Comparison of ENCODE assay signal across 9 cellular contexts in the genomic region with DNA sequence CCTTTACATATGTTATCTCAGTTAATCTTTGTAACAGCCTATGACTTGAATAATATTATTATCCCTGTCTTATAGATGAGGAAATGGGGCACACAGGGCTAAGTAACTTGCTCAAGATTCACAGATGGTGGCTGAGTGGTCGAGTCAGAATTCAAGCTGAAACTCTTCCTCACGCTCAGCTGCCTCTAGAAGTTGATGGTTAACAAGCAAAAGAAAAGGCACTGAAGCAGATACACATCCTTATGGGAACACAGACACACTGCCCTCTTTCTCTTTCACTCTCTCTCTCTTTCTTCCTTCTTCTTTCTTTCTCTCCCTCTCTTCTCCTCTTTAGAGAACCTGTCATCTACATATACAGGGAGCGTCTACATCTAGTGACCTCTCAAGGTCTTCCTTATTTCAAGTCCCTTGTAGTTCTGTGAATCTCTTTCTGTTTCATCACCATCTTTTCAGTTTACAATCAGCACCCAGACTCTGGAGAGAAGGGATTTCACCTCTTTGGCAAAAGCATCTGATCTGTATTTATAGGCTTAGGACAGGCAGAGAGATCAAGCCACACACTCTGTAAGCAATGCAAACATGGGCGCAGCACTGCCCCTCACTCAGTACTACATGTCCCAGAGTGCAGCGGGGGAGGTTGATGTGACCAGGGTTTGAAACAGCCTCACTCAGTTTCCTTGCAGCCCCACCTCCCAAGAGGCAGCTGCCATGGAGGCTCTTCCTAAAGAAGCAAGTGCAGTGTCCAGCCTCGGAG.
DNase-seq lines count a peak whose midpoint lies in the region; ATAC-seq and TF ChIP-seq lines count a peak whose summit lies in the region.
"Had no signal": no experiment of that assay in that cellular context is flagged by ENCODE, and none has a peak within 500 bp of the region (broad histone marks: within the 10 kb centered on the region; RNA-seq: fewer than 3 reads in every experiment).

No MANE protein-coding gene starts in this region.

- 72 to 75% (median 74%) methylated on average over 6 of the region's 6 CpGs for WGBS in psoas muscle, 3 donors

- H3K4me3 ChIP-seq in psoas muscle, result no peak overlapping the region
- H3K4me3 ChIP-seq: testis had no signal

- ATAC-seq in GM18498 (IDR thresholded peaks at IDR 0.05; ENCODE audit: unreplicated experiment) (peak; percentile 81), GM21447 (IDR thresholded peaks at IDR 0.05; ENCODE audit: unreplicated experiment) (peak; percentile 79), HG03442 (IDR thresholded peaks at IDR 0.05; ENCODE audit: unreplicated experiment) (peak; percentile 58), psoas muscle (no peak)

- DNase-seq in iPS-NIHi7 (ENCODE audit: extremely low spot score), result peak; percentile 74
- DNase-seq in psoas muscle, result no peak
- DNase-seq in activated CD4-positive, alpha-beta T cell treated with anti-CD3 and anti-CD28 coated beads for 4 hours, result no peak
- DNase-seq in activated effector memory CD4-positive, alpha-beta T cell treated with anti-CD3 and anti-CD28 coated beads, Interleukin-2, amount 50 U/mL, for 16 hours, result no peak
- DNase-seq in cortex of kidney (lab: John Stamatoyannopoulos, UW), result no peak
- DNase-seq: testis had no signal

- no peaks in the 10 kb centered on the region for H3K9me3 ChIP-seq in psoas muscle
- H3K9me3 ChIP-seq: testis had no signal

- H3K36me3 ChIP-seq in psoas muscle (ENCODE audit: insufficient read depth in 1 of 2, low read depth in 1 of 2), result no peaks in the 10 kb centered on the region

- H3K27me3 ChIP-seq in psoas muscle (ENCODE audit: insufficient read depth in 3 of 3, low read length in 2 of 3), result no peaks in the 10 kb centered on the region
- H3K27me3 ChIP-seq: testis had no signal

- H3K27ac ChIP-seq in psoas muscle, result no peak overlapping the region
- H3K27ac ChIP-seq: testis had no signal

- H3K4me1 ChIP-seq in psoas muscle, result no peaks in the 10 kb centered on the region
- H3K4me1 ChIP-seq: testis had no signal

- intact Hi-C loops in psoas muscle (cut with DNase I), result no loop called here

- TF ChIP-seq CTCF in psoas muscle (IDR thresholded peaks at IDR 0.05), result no peak

Comparison
In these comparisons a context has a peak if more than half of its experiments do, and no peak if none do; other contexts are left out.
1. ATAC-seq: peak in GM18498 (single experiment), GM21447 (single experiment) and HG03442 (single experiment); none in psoas muscle (0 of 4).